ENCODE assay signal across 1 cellular context in the genomic region with DNA sequence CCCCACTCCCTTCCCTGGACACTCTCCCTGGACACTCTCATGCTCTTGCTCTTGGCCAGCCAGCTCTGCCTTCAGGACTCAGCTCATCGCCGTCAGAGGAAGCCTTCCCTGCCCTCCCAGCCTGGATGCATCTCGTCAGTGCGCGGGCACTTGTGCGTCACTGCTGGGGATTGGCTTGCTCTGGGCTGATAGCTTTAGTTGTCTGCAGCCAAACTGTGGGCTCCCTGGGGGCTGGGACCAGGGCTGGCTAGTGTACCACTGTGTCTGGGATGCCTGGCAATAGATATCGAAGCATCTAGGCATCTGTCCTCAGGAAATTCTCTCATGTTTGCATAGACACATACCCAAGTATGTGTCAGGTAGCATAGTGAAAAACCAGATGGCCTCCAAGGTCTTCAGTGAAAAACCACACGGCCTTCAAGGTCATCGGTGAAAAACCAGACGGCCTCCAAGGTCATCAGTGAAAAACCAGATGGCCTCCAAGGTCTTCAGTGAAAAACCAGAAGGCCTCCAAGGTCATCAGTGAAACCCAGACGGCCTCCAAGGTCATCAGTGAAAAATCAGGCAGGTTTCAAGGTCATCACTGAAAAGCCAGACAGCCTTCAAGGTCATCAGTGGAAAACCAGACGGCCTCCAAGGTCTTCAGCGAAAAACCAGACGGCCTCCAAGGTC.
TF ChIP-seq lines count a peak whose summit lies in the region.

No MANE protein-coding gene starts in this region.

TF ChIP-seq in H1, 55 proteins besides CTCF, POLR2A, EP300 and RAD21:
- TF ChIP-seq CHD2 (IDR thresholded peaks at IDR 0.05; ENCODE audit: low read length) (no peak), GABPA (IDR thresholded peaks at IDR 0.05; ENCODE audit: borderline replicate concordance, insufficient read depth, low read length) (no peak), HDAC2 (IDR thresholded peaks at IDR 0.05; ENCODE audit: borderline replicate concordance in 1 of 2, low read depth in 2 of 2, low read length in 2 of 2) (no peak)
- TF ChIP-seq, protein P1, sequence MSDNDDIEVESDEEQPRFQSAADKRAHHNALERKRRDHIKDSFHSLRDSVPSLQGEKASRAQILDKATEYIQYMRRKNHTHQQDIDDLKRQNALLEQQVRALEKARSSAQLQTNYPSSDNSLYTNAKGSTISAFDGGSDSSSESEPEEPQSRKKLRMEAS (IDR thresholded peaks at IDR 0.05), result no peak
- TF ChIP-seq, protein P2, sequence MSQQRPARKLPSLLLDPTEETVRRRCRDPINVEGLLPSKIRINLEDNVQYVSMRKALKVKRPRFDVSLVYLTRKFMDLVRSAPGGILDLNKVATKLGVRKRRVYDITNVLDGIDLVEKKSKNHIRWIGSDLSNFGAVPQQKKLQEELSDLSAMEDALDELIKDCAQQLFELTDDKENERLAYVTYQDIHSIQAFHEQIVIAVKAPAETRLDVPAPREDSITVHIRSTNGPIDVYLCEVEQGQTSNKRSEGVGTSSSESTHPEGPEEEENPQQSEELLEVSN (IDR thresholded peaks at IDR 0.05), result no peak
